Comparison of ENCODE assay signal across 8 cellular contexts in the genomic region with DNA sequence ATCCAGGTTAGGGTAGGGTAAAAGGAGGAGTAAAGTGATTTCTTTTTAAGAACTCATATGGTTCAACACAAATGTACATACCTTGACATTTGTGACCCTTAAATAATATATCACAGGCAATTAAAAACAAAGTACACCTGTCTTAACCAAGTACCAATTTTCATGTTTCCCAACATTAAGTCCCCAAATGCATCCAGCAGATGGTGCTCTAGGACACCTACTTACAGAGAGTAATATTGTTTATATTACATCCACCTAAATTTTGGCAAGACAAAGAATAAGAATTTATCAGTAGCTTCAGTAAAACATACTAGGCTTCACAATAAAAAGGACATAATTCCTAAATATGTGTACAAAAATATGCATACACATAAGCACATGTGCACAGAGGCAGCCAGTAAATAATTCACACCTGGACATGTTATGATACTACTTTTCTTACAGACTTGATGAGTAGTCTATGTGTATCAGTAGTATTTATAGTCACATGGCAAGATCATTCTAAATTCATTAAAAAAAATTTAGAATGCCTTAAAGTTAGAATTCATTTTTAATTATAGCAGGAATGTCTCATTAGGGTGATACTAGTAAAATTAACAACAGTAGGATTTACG.
DNase-seq lines count a peak whose midpoint lies in the region; ATAC-seq and TF ChIP-seq lines count a peak whose summit lies in the region.

No MANE protein-coding gene starts in this region.

- no peak overlapping the region for H3K4me2 ChIP-seq in KMS-11

- intact Hi-C loops in prostate gland (cut with DNase I): loop anchor here (5.0 kb wide), 2 partner anchors 299 to 569 kb away; no protein-coding TSS in a partner anchor

- no peaks in the 10 kb centered on the region for H3K79me2 ChIP-seq in KMS-11 (ENCODE audit: insufficient read depth, low read depth)

- ATAC-seq in GM19455 (IDR thresholded peaks at IDR 0.05; ENCODE audit: unreplicated experiment) (no peak), GM18907 (IDR thresholded peaks at IDR 0.05; ENCODE audit: unreplicated experiment) (no peak)

- WGBS in prostate gland: 93% methylated on average over 1 of the region's 1 CpG

- no peak overlapping the region for H2AFZ ChIP-seq in KMS-11 (ENCODE audit: low read depth)

- H3K27me3 ChIP-seq in KMS-11 (ENCODE audit: insufficient read depth, low read depth) (no peaks in the 10 kb centered on the region), prostate gland (replicated peaks; ENCODE audit: insufficient read depth) (no peaks in the 10 kb centered on the region)

- TF ChIP-seq CTCF in KMS-11 (conservative IDR thresholded peaks at IDR 0.05; ENCODE audit: low read depth, low read length): peak; percentile 91
- peak; percentile 25 to 65 (median 57) for TF ChIP-seq CTCF in prostate gland (IDR thresholded peaks at IDR 0.05)

- H4K20me1 ChIP-seq in KMS-11 (ENCODE audit: insufficient read depth): no peaks in the 10 kb centered on the region

- H3K4me1 ChIP-seq in KMS-11 (ENCODE audit: low read depth, poor library complexity, severe bottlenecking) (no peaks in the 10 kb centered on the region), prostate gland (replicated peaks) (no peaks in the 10 kb centered on the region)

- H3K36me3 ChIP-seq in KMS-11 (ENCODE audit: insufficient read depth) (no peaks in the 10 kb centered on the region), prostate gland (no peaks in the 10 kb centered on the region)

- no peak for TF ChIP-seq POLR2A in prostate gland (IDR thresholded peaks at IDR 0.05)

- H3K4me3 ChIP-seq in KMS-11 (IDR thresholded peaks at IDR 0.05; ENCODE audit: insufficient read depth, low read depth, low read length) (no peak overlapping the region), prostate gland (no peak overlapping the region)

- DNase-seq in activated gamma-delta T cell treated with Interleukin-2 at 50 U/mL for 16 hours (peak; percentile 5), activated gamma-delta T cell (lab: John Stamatoyannopoulos, UW) (no peak), T follicular helper cell (ENCODE audit: low read depth) (peak; percentile 17), fibroblast of gingiva (ENCODE audit: low read depth) (peak; percentile 62), prostate gland (ENCODE audit: low spot score) (peak; percentile 25)

- no peaks in the 10 kb centered on the region for H3K9me3 ChIP-seq in prostate gland

- H3K9ac ChIP-seq in KMS-11: no peak overlapping the region

- no peak overlapping the region for H3K27ac ChIP-seq in KMS-11
- H3K27ac ChIP-seq in prostate gland: no peak overlapping the region
